Comparison of ENCODE assay signal across 1 cellular context in the genomic region with DNA sequence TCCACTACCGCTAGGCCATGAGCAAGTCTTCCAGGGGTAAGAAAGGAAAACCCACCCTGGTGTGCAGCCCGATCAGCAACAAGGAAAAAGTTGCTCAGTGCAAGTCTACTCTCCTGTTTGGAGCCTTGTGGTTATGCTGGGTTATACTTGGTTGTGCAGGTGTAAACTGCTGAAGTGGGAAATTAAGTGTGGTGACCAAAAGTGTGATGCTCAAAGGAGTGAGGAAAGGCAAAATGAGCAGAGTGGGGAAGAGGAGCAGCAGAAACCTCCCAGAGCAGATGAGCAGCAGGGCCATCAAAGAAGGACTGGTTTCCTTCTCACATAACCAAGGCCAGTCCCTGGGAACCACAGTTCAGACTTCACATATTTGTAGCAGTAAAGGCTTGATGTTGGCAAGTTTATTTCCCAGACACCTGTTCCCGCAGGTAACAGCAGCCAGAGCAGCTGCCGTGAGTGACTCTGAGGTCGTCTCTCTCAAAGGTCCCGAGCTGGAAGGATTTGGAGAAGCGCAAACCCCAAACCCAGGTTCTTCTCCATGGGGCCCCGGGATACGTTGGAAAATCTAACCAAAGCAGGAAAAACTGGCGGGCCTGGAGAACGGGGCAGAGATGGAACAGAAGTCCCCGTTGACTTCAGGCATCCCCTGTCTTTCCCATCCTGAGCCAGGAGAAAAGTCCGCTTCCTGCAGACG.
TF ChIP-seq lines count a peak whose summit lies in the region.

No MANE protein-coding gene starts in this region.

TF ChIP-seq in IMR-90, 13 proteins besides CTCF, POLR2A, EP300 and RAD21 (continued from another document):
- no peak for TF ChIP-seq RFX5 (IDR thresholded peaks at IDR 0.05; ENCODE audit: low read depth, low read length)
- TF ChIP-seq MXI1 (IDR thresholded peaks at IDR 0.05; ENCODE audit: borderline replicate concordance, low read depth, low read length): no peak
- TF ChIP-seq USF2 (IDR thresholded peaks at IDR 0.05; ENCODE audit: low read depth, low read length): no peak
- no peak for TF ChIP-seq RCOR1 (IDR thresholded peaks at IDR 0.05; ENCODE audit: insufficient replicate concordance, low read length)
- no peak for TF ChIP-seq SMC3 (IDR thresholded peaks at IDR 0.05; ENCODE audit: low read depth, low read length)
TF ChIP-seq in IMR-90: peak in this region for 0.
